ENCODE assay signal across 19 cellular contexts in the genomic region with DNA sequence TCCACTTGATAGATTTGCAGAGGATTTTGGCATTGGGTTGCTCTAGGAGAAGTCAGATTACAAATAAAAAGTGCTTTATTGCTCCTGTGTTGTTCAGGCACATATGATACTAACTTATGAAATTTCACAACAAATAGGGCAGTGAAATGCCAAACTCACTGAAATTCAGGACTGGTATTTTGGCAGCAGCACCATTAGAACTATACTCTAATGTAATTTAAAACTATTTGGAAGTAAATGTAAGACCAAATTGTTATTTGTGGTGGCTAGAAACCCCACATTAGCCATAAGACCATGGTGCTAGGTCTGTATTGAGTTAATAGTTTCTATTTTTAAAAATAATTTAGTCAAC. TPM values are rescaled to one million over a fixed set of nuclear protein-coding genes. Genes with fewer than 3 reads are reported as not detected.
A peak's percentile ranks its signal among the peaks of the same experiment; 100 is the strongest.
DNase-seq lines count a peak whose midpoint lies in the region; ATAC-seq and TF ChIP-seq lines count a peak whose summit lies in the region.
"Had no signal": no experiment of that assay in that cellular context is flagged by ENCODE, and none has a peak within 500 bp of the region (broad histone marks: within the 10 kb centered on the region; RNA-seq: fewer than 3 reads in every experiment).

No MANE protein-coding gene starts in this region.

- H2AFZ ChIP-seq in GM23338 (no peak overlapping the region), OCI-LY1 (ENCODE audit: low read length) (no peak overlapping the region)

- H3K9me2 ChIP-seq in GM23338 (ENCODE audit: insufficient read depth) (no peaks in the 10 kb centered on the region), OCI-LY1 (ENCODE audit: low read depth, low read length) (no peaks in the 10 kb centered on the region)

- H3K4me1 ChIP-seq in GM23338 (ENCODE audit: insufficient read depth): peaks cover 18% of the 10 kb centered on the region; the same call in 1 of the 2 replicates
- peaks cover 9% of the 10 kb centered on the region for H3K4me1 ChIP-seq in OCI-LY1 (ENCODE audit: insufficient read depth, low read length, severe bottlenecking)
- H3K4me1 ChIP-seq in esophagus squamous epithelium: peaks cover 0 to 39% (median 0%) of the 10 kb centered on the region in 3 donors

- no peaks in the 10 kb centered on the region for H3K36me3 Mint-ChIP-seq in GM23338 (ENCODE audit: low read depth)
- H3K36me3 Mint-ChIP-seq: CD4-positive, CD25-positive, alpha-beta regulatory T cell had no signal

- H3K9ac ChIP-seq in OCI-LY1 (ENCODE audit: low read length): no peak overlapping the region

- H3K27ac ChIP-seq in GM23338 (ENCODE audit: low read depth) (no peak overlapping the region), OCI-LY1 (ENCODE audit: low read depth, low read length, poor library complexity, severe bottlenecking) (no peak overlapping the region), coronary artery (no peak overlapping the region), esophagus squamous epithelium (no peak overlapping the region)
- H3K27ac ChIP-seq: RWPE1 had no signal

- no peaks in the 10 kb centered on the region for H3K36me3 ChIP-seq in GM23338 (ENCODE audit: insufficient read depth)
- no peaks in the 10 kb centered on the region for H3K36me3 ChIP-seq in OCI-LY1 (ENCODE audit: insufficient read depth, low read length)
- no peaks in the 10 kb centered on the region for H3K36me3 ChIP-seq in esophagus squamous epithelium

- H3K4me3 ChIP-seq in GM23338: no peak overlapping the region
- no peak overlapping the region for H3K4me3 ChIP-seq in OCI-LY1 (ENCODE audit: low read depth, low read length, poor library complexity, severe bottlenecking)
- no peak overlapping the region for H3K4me3 ChIP-seq in coronary artery
- H3K4me3 ChIP-seq in esophagus squamous epithelium: no peak overlapping the region
- H3K4me3 ChIP-seq: GM12878, K562 had no signal

- no peaks in the 10 kb centered on the region for H3K9me3 Mint-ChIP-seq in GM23338
- H3K9me3 Mint-ChIP-seq: CD4-positive, CD25-positive, alpha-beta regulatory T cell had no signal

- TF ChIP-seq POLR2A in esophagus squamous epithelium (IDR thresholded peaks at IDR 0.05): no peak

- no peaks in the 10 kb centered on the region for H3F3A ChIP-seq in GM23338 (replicated peaks; ENCODE audit: low read depth)
- no peaks in the 10 kb centered on the region for H3F3A ChIP-seq in OCI-LY1 (ENCODE audit: insufficient read depth, low read length)

- H3K4me2 ChIP-seq in GM23338 (no peak overlapping the region), OCI-LY1 (ENCODE audit: low read length) (0 out of 2 replicates have a peak overlapping the region, but pooled peaks have one; percentile 18)

- H3K4me1 Mint-ChIP-seq in GM23338: peaks cover 34% of the 10 kb centered on the region
- H3K4me1 Mint-ChIP-seq: B cell; CD4-positive, CD25-positive, alpha-beta regulatory T cell had no signal

- DNase-seq in GM23338 (ENCODE audit: low spot score) (no peak), fibroblast of peridontal ligament (ENCODE audit: extremely low read depth) (peak; percentile 62), coronary artery (ENCODE audit: low spot score) (no peak), esophagus squamous epithelium (lab: John Stamatoyannopoulos, UW) (no peak), NCI-H2107 treated with DMSO at 0.1 percent for 48 hours (lab: John Stamatoyannopoulos, UW; ENCODE audit: unreplicated experiment) (no peak)
- DNase-seq: CD4-positive, CD25-positive, alpha-beta regulatory T cell; DMS153; GDM1; NCI-H2227 treated with DMSO at 0.1 percent for 48 hours; NCI-H526 treated with DMSO at 0.1 percent for 48 hours; SHP77; T-helper 1 cell had no signal

- TF ChIP-seq CTCF in GM23338 (conservative IDR thresholded peaks at IDR 0.05; ENCODE audit: low read depth in 2 of 2) (no peak), OCI-LY1 (IDR thresholded peaks at IDR 0.05; ENCODE audit: low read length) (no peak), coronary artery (IDR thresholded peaks at IDR 0.05) (no peak), esophagus squamous epithelium (IDR thresholded peaks at IDR 0.05) (no peak)

- H3K79me2 ChIP-seq in GM23338 (replicated peaks; ENCODE audit: insufficient read depth) (peaks cover 12% of the 10 kb centered on the region; the same call in 1 of the 2 replicates), OCI-LY1 (ENCODE audit: insufficient read depth, low read length) (no peaks in the 10 kb centered on the region)

- H4K20me1 ChIP-seq in GM23338 (replicated peaks; ENCODE audit: insufficient read depth): no peaks in the 10 kb centered on the region
- H4K20me1 ChIP-seq in OCI-LY1 (ENCODE audit: insufficient read depth, low read length): no peaks in the 10 kb centered on the region

- H3K27ac Mint-ChIP-seq in GM23338: peak overlapping the region; percentile 64
- H3K27ac Mint-ChIP-seq: B cell; CD4-positive, CD25-positive, alpha-beta regulatory T cell had no signal

- H3K27me3 Mint-ChIP-seq in GM23338 (ENCODE audit: insufficient read depth, low read depth, poor library complexity): peaks cover 2% of the 10 kb centered on the region
- H3K27me3 Mint-ChIP-seq: B cell had no signal

- H3K9me3 ChIP-seq in OCI-LY1 (ENCODE audit: low read length) (no peaks in the 10 kb centered on the region), esophagus squamous epithelium (no peaks in the 10 kb centered on the region)

- ATAC-seq in GM23338 (no peak), GM21381 (IDR thresholded peaks at IDR 0.05; ENCODE audit: unreplicated experiment) (no peak)
- ATAC-seq: HCT116, K562 had no signal

- no peak overlapping the region for H3K4me3 Mint-ChIP-seq in GM23338
- H3K4me3 Mint-ChIP-seq: B cell; CD4-positive, CD25-positive, alpha-beta regulatory T cell had no signal

- H3K27me3 ChIP-seq in GM23338 (ENCODE audit: insufficient read depth): no peaks in the 10 kb centered on the region
- no peaks in the 10 kb centered on the region for H3K27me3 ChIP-seq in OCI-LY1 (ENCODE audit: insufficient read depth, low read length)
- no peaks in the 10 kb centered on the region for H3K27me3 ChIP-seq in esophagus squamous epithelium

- intact Hi-C loops in esophagus squamous epithelium (cut with DNase I): no loop called here

TF ChIP-seq in GM23338, 12 proteins besides CTCF, POLR2A, EP300 and RAD21 (continues in another document):
- no peak for TF ChIP-seq ETS1 (IDR thresholded peaks at IDR 0.05)
- TF ChIP-seq EZH2phosphoT487 (IDR thresholded peaks at IDR 0.05; ENCODE audit: unreplicated experiment): no peak

RNA-seq across cellular contexts. Expression of gene SPTBN1, which starts 57.2 kb away (rescaled TPM):
- total RNA-seq in GM23338 (2014; rRNA removed; shearing (Covaris generic)): 189 and 204 TPM in 2 replicates
- polyA plus RNA-seq in GM23338 (2016; fragmentation: Nextera tagmentation; extraction: Ambion mirVana): 58.1 and 59.1 TPM in 2 replicates
- 100 to 1,000 TPM in 2 of 4 donors, 10 to 100 TPM in 2; 65.0 to 217 (median 85.3) TPM for total RNA-seq in esophagus squamous epithelium
